Comparison of ENCODE assay signal across 28 cellular contexts in genomic region chr20:49459684-49460083, GRCh38.
"Had no signal": no experiment of that assay in that cellular context is flagged by ENCODE, and none has a peak within 500 bp of the region (broad histone marks: within the 10 kb centered on the region; RNA-seq: fewer than 3 reads in every experiment).

No MANE protein-coding gene starts in this region.

- H3K36me3 ChIP-seq: stomach, suprapubic skin, thoracic aorta, thyroid gland, tibial artery, tibial nerve, transverse colon, upper lobe of right lung, uterus, vagina had no signal

- H3K9me3 ChIP-seq: stomach, suprapubic skin, testis, thoracic aorta, thyroid gland, tibial artery, tibial nerve, transverse colon, upper lobe of right lung, uterus, vagina had no signal

- H3K4me1 ChIP-seq: stomach, suprapubic skin, tibial artery, tibial nerve, transverse colon, upper lobe of right lung, uterus, vagina had no signal

- H3K4me1 Mint-ChIP-seq: stimulated activated effector memory CD8-positive, alpha-beta T cell treated with anti-CD3 and anti-CD28 coated beads, Interleukin-12 subunit alpha, Interleukin-12 subunit beta, amount 100 ng/mL, for 72 hours; stimulated activated memory B cell treated with anti-CD40 and anti-IgM and Interleukin-4, amounts not matched to agents 10 μg/mL and 1 μg/mL and 100 μg/mL, for 72 hours; stimulated activated naive B cell treated with anti-CD40 and anti-IgM and Interleukin-4, amounts not matched to agents 10 μg/mL and 1 μg/mL and 100 μg/mL, for 72 hours; stimulated activated naive CD8-positive, alpha-beta T cell treated with anti-CD3 and anti-CD28 coated beads, Interleukin-15, amount 100 ng/mL, for 72 hours had no signal

- H3K27ac Mint-ChIP-seq: stimulated activated effector memory CD8-positive, alpha-beta T cell treated with anti-CD3 and anti-CD28 coated beads, Interleukin-12 subunit alpha, Interleukin-12 subunit beta, amount 100 ng/mL, for 72 hours; stimulated activated memory B cell treated with anti-CD40 and anti-IgM and Interleukin-4, amounts not matched to agents 10 μg/mL and 1 μg/mL and 100 μg/mL, for 72 hours; stimulated activated naive B cell treated with anti-CD40 and anti-IgM and Interleukin-4, amounts not matched to agents 10 μg/mL and 1 μg/mL and 100 μg/mL, for 72 hours; stimulated activated naive CD8-positive, alpha-beta T cell treated with anti-CD3 and anti-CD28 coated beads, Interleukin-15, amount 100 ng/mL, for 72 hours; stimulated activated naive CD8-positive, alpha-beta T cell treated with anti-CD3 and anti-CD28 coated beads, Interleukin-15, Interleukin-2, amounts not matched to agents 100 ng/mL and 50 ng/mL, for 24 hours; type B pancreatic cell had no signal

- H3K36me3 Mint-ChIP-seq: stimulated activated effector memory CD8-positive, alpha-beta T cell treated with anti-CD3 and anti-CD28 coated beads, Interleukin-12 subunit alpha, Interleukin-12 subunit beta, amount 100 ng/mL, for 72 hours; stimulated activated memory B cell treated with anti-CD40 and anti-IgM and Interleukin-4, amounts not matched to agents 10 μg/mL and 1 μg/mL and 100 μg/mL, for 72 hours; stimulated activated naive B cell treated with anti-CD40 and anti-IgM and Interleukin-4, amounts not matched to agents 10 μg/mL and 1 μg/mL and 100 μg/mL, for 72 hours; type B pancreatic cell had no signal

- DNase-seq: stimulated activated CD4-positive, alpha-beta T cell treated with anti-CD3 and anti-CD28 coated beads, Interleukin-2, amount 100 ng/mL, for 24 hours; stimulated activated CD4-positive, alpha-beta T cell treated with anti-CD3 and anti-CD28 coated beads, Interleukin-2, amount 100 ng/mL, for 48 hours; stimulated activated CD4-positive, alpha-beta T cell treated with anti-CD3 and anti-CD28 coated beads, Interleukin-4, amount 100 ng/mL, for 1 hour; stimulated activated CD4-positive, alpha-beta T cell treated with anti-CD3 and anti-CD28 coated beads, Interleukin-4, amount 100 ng/mL, for 4 hours; stimulated activated CD8-positive, alpha-beta memory T cell treated with anti-CD3 and anti-CD28 coated beads, Interleukin-4, amount 100 ng/mL, for 48 hours; stimulated activated naive B cell treated with anti-CD40 and anti-IgM and Interleukin-4, amounts not matched to agents 10 μg/mL and 1 μg/mL and 100 μg/mL, for 72 hours; stimulated activated naive CD4-positive, alpha-beta T cell; stimulated activated naive CD4-positive, alpha-beta T cell treated with Interleukin-2 at 50 U/mL for 16 hours; stimulated activated naive CD8-positive, alpha-beta T cell treated with anti-CD3 and anti-CD28 coated beads, Interleukin-15, amount 100 ng/mL, for 72 hours; stimulated activated naive CD8-positive, alpha-beta T cell treated with anti-CD3 and anti-CD28 coated beads, Interleukin-15, Interleukin-2, amounts not matched to agents 100 U/mL and 50 U/mL, for 24 hours; stomach; substantia nigra; testis; thyroid gland; tibial artery; transverse colon; trophoblast cell; upper lobe of right lung; uterus had no signal

- FAIRE-seq: urothelium cell line had no signal

- H3K4me3 Mint-ChIP-seq: stimulated activated effector memory CD8-positive, alpha-beta T cell treated with anti-CD3 and anti-CD28 coated beads, Interleukin-12 subunit alpha, Interleukin-12 subunit beta, amount 100 ng/mL, for 72 hours; stimulated activated memory B cell treated with anti-CD40 and anti-IgM and Interleukin-4, amounts not matched to agents 10 μg/mL and 1 μg/mL and 100 μg/mL, for 72 hours; stimulated activated naive B cell treated with anti-CD40 and anti-IgM and Interleukin-4, amounts not matched to agents 10 μg/mL and 1 μg/mL and 100 μg/mL, for 72 hours; stimulated activated naive CD8-positive, alpha-beta T cell treated with anti-CD3 and anti-CD28 coated beads, Interleukin-15, amount 100 ng/mL, for 72 hours; stimulated activated naive CD8-positive, alpha-beta T cell treated with anti-CD3 and anti-CD28 coated beads, Interleukin-15, Interleukin-2, amounts not matched to agents 100 ng/mL and 50 ng/mL, for 24 hours; type B pancreatic cell had no signal

- H3K9me3 Mint-ChIP-seq: stimulated activated effector memory CD8-positive, alpha-beta T cell treated with anti-CD3 and anti-CD28 coated beads, Interleukin-12 subunit alpha, Interleukin-12 subunit beta, amount 100 ng/mL, for 72 hours; stimulated activated memory B cell treated with anti-CD40 and anti-IgM and Interleukin-4, amounts not matched to agents 10 μg/mL and 1 μg/mL and 100 μg/mL, for 72 hours; stimulated activated naive B cell treated with anti-CD40 and anti-IgM and Interleukin-4, amounts not matched to agents 10 μg/mL and 1 μg/mL and 100 μg/mL, for 72 hours; stimulated activated naive CD8-positive, alpha-beta T cell treated with anti-CD3 and anti-CD28 coated beads, Interleukin-15, amount 100 ng/mL, for 72 hours; stimulated activated naive CD8-positive, alpha-beta T cell treated with anti-CD3 and anti-CD28 coated beads, Interleukin-15, Interleukin-2, amounts not matched to agents 100 ng/mL and 50 ng/mL, for 24 hours; type B pancreatic cell had no signal

- ATAC-seq: stimulated activated effector memory CD8-positive, alpha-beta T cell treated with anti-CD3 and anti-CD28 coated beads, Interleukin-12 subunit alpha, Interleukin-12 subunit beta, amount 100 ng/mL, for 72 hours; stimulated activated memory B cell treated with anti-CD40 and anti-IgM and Interleukin-4, amounts not matched to agents 10 μg/mL and 1 μg/mL and 100 μg/mL, for 72 hours; stimulated activated naive B cell treated with anti-CD40 and anti-IgM and Interleukin-4, amounts not matched to agents 10 μg/mL and 1 μg/mL and 100 μg/mL, for 72 hours; stimulated activated naive CD8-positive, alpha-beta T cell treated with anti-CD3 and anti-CD28 coated beads, Interleukin-15, amount 100 ng/mL, for 72 hours; stimulated activated naive CD8-positive, alpha-beta T cell treated with anti-CD3 and anti-CD28 coated beads, Interleukin-15, Interleukin-2, amounts not matched to agents 100 U/mL and 50 U/mL, for 24 hours; upper lobe of right lung had no signal

- H3K27ac ChIP-seq: suprapubic skin, testis, thoracic aorta, thyroid gland, tibial artery, tibial nerve, transverse colon, upper lobe of right lung, uterus, vagina had no signal

- H3K4me3 ChIP-seq: stomach, suprapubic skin, testis, thoracic aorta, thyroid gland, tibial artery, tibial nerve, transverse colon, upper lobe of right lung, uterus, vagina had no signal

- H3K27me3 ChIP-seq: testis, thyroid gland, tibial artery, tibial nerve, upper lobe of right lung, uterus, vagina had no signal
